Comparison of ENCODE assay signal across 1 cellular context in the genomic region with DNA sequence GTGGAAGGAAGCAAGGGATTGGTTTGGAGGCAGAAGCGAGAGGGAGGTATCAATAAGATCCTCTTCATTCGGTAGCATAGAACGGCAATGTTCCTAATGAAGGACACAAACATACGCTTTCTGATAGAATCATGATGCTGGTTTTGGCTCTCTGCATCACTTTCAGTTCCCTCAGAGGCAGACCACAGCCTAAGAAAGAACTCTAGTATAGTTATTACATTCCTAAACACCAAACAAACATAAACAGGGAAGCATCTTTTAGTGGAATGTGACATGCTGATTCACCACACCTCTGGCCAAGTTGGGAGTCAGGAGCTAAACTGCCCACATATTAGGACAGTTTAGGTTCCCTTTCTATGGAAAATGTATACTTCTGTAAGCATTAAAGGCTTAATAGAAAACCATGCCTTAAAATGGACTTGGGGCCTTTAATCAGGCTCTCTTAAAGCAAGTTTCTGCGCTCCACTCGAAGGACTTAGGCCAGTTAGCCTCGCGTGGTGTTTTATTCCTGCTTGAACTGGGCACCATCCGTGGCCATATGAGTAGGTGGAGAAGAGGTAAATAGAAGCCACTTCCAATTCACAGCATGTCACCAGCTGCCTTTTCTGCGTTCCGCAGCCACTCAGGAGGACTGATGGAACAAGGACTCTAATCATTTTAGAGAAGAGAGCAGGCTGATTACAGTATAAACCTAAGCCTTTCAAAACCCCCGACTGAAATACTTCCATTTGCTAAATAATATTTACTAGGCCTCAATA.
TF ChIP-seq lines count a peak whose summit lies in the region.

No MANE protein-coding gene starts in this region.

TF ChIP-seq in GM23338, 12 proteins besides CTCF, POLR2A, EP300 and RAD21 (continued from another document):
- TF ChIP-seq, protein P1, sequence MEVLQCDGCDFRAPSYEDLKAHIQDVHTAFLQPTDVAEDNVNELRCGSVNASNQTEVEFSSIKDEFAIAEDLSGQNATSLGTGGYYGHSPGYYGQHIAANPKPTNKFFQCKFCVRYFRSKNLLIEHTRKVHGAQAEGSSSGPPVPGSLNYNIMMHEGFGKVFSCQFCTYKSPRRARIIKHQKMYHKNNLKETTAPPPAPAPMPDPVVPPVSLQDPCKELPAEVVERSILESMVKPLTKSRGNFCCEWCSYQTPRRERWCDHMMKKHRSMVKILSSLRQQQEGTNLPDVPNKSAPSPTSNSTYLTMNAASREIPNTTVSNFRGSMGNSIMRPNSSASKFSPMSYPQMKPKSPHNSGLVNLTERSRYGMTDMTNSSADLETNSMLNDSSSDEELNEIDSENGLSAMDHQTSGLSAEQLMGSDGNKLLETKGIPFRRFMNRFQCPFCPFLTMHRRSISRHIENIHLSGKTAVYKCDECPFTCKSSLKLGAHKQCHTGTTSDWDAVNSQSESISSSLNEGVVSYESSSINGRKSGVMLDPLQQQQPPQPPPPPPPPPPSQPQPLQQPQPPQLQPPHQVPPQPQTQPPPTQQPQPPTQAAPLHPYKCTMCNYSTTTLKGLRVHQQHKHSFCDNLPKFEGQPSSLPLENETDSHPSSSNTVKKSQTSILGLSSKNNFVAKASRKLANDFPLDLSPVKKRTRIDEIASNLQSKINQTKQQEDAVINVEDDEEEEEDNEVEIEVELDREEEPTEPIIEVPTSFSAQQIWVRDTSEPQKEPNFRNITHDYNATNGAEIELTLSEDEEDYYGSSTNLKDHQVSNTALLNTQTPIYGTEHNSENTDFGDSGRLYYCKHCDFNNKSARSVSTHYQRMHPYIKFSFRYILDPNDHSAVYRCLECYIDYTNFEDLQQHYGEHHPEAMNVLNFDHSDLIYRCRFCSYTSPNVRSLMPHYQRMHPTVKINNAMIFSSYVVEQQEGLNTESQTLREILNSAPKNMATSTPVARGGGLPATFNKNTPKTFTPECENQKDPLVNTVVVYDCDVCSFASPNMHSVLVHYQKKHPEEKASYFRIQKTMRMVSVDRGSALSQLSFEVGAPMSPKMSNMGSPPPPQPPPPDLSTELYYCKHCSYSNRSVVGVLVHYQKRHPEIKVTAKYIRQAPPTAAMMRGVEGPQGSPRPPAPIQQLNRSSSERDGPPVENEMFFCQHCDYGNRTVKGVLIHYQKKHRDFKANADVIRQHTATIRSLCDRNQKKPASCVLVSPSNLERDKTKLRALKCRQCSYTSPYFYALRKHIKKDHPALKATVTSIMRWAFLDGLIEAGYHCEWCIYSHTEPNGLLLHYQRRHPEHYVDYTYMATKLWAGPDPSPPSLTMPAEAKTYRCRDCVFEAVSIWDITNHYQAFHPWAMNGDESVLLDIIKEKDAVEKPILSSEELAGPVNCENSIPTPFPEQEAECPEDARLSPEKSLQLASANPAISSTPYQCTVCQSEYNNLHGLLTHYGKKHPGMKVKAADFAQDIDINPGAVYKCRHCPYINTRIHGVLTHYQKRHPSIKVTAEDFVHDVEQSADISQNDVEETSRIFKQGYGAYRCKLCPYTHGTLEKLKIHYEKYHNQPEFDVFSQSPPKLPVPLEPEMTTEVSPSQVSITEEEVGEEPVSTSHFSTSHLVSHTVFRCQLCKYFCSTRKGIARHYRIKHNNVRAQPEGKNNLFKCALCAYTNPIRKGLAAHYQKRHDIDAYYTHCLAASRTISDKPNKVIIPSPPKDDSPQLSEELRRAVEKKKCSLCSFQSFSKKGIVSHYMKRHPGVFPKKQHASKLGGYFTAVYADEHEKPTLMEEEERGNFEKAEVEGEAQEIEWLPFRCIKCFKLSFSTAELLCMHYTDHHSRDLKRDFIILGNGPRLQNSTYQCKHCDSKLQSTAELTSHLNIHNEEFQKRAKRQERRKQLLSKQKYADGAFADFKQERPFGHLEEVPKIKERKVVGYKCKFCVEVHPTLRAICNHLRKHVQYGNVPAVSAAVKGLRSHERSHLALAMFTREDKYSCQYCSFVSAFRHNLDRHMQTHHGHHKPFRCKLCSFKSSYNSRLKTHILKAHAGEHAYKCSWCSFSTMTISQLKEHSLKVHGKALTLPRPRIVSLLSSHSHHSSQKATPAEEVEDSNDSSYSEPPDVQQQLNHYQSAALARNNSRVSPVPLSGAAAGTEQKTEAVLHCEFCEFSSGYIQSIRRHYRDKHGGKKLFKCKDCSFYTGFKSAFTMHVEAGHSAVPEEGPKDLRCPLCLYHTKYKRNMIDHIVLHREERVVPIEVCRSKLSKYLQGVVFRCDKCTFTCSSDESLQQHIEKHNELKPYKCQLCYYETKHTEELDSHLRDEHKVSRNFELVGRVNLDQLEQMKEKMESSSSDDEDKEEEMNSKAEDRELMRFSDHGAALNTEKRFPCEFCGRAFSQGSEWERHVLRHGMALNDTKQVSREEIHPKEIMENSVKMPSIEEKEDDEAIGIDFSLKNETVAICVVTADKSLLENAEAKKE (CRISPR knock-in tag; IDR thresholded peaks at IDR 0.05) = no peak
- TF ChIP-seq STAT1 (IDR thresholded peaks at IDR 0.05; ENCODE audit: unreplicated experiment) (no peak), POLR2AphosphoS5 (IDR thresholded peaks at IDR 0.05; ENCODE audit: low read depth) (no peak), NANOG (IDR thresholded peaks at IDR 0.05; ENCODE audit: borderline replicate concordance) (no peak), EZH2phosphoT487 (IDR thresholded peaks at IDR 0.05; ENCODE audit: unreplicated experiment) (no peak), EZH2 (IDR thresholded peaks at IDR 0.05; ENCODE audit: low read depth, unreplicated experiment) (no peak), CREB1 (CRISPR knock-in tag; IDR thresholded peaks at IDR 0.05; ENCODE audit: low read depth) (no peak)
TF ChIP-seq in GM23338: peak in this region for 0.
